In the genomic region with DNA sequence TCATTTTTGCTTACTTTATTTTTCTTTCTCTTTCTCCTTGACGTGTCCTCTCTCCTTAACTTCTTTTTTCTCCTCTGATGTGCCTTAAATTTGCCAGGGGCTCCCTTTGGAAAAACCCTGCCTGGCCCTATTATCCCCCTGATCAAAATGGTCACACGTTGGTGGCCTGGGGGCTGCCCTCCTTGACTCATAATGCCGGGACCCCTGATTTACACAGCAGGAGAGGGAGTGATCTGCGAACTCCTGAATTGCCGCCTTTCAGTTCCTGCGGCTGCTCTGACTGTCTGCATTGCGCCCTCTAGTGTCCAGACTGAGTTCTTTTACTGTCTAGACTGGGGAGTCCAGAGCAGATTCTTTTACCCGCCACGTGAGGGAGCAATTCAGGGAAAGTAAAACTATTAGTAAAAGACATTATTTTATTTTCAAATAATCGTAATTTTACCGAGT, we compare ENCODE assay signal across 8 cellular contexts. TPM values are rescaled to one million over a fixed set of nuclear protein-coding genes. Genes with fewer than 3 reads are reported as not detected.
DNase-seq lines count a peak whose midpoint lies in the region; ATAC-seq and TF ChIP-seq lines count a peak whose summit lies in the region.

No MANE protein-coding gene starts in this region.

- H3K4me1 ChIP-seq in cardiac muscle cell (ENCODE audit: low read depth) = no peaks in the 10 kb centered on the region
- no peaks in the 10 kb centered on the region for H3K4me1 ChIP-seq in psoas muscle
- H3K4me1 ChIP-seq in aorta (ENCODE audit: control insufficient read depth in 1 of 2, insufficient read depth in 2 of 2, low read length in 2 of 2) = no peaks in the 10 kb centered on the region

- peaks cover 13% of the 10 kb centered on the region for H3K9me3 Mint-ChIP-seq in activated naive CD8-positive, alpha-beta T cell treated with anti-CD3 and anti-CD28 coated beads for 36 hours

- H3K27ac ChIP-seq in cardiac muscle cell (no peak overlapping the region), psoas muscle (no peak overlapping the region), aorta (ENCODE audit: low read depth in 1 of 2, low read length in 2 of 2) (no peak overlapping the region)

- ATAC-seq in HG02623 (IDR thresholded peaks at IDR 0.05; ENCODE audit: unreplicated experiment) = peak; percentile 71
- ATAC-seq in psoas muscle = peak in 3 of 4 donors; percentile 59 to 64 (median 61)
- ATAC-seq in aorta (ENCODE audit: low FRiP score) = peak; percentile 87

- H3K36me3 ChIP-seq in cardiac muscle cell (no peaks in the 10 kb centered on the region), psoas muscle (ENCODE audit: insufficient read depth in 1 of 2, low read depth in 1 of 2) (no peaks in the 10 kb centered on the region), aorta (ENCODE audit: control insufficient read depth in 1 of 2, insufficient read depth in 2 of 2, low read length in 1 of 2) (no peaks in the 10 kb centered on the region)

- WGBS in psoas muscle, 3 donors = 1 to 2% (median 2%) methylated on average over 11 of the region's 11 CpGs
- WGBS in aorta, 2 donors = 4% methylated on average over 11 of the region's 11 CpGs

- H3K4me3 Mint-ChIP-seq in activated naive CD8-positive, alpha-beta T cell treated with anti-CD3 and anti-CD28 coated beads for 36 hours = peak overlapping the region; percentile 78

- DNase-seq in NCI-H1092 treated with DMSO at 0.1 percent for 48 hours (lab: John Stamatoyannopoulos, UW) (peak; percentile 94), SKM-1 (lab: John Stamatoyannopoulos, UW; ENCODE audit: unreplicated experiment) (peak; percentile 22), cardiac muscle cell (ENCODE audit: low read depth in 1 of 2, low spot score in 1 of 2) (peak; percentile 90 to 93), psoas muscle (peak; percentile 35 to 61), aorta (peak; percentile 67 to 74)
- peak; percentile 78 for DNase-seq in activated naive CD8-positive, alpha-beta T cell treated with anti-CD3 and anti-CD28 coated beads for 36 hours

- intact Hi-C loops in psoas muscle (cut with DNase I) = no loop called here
- intact Hi-C loops in aorta (cut with DNase I) = no loop called here

- H3K27ac Mint-ChIP-seq in activated naive CD8-positive, alpha-beta T cell treated with anti-CD3 and anti-CD28 coated beads for 36 hours = peak overlapping the region; percentile 96

- H3K4me3 ChIP-seq in cardiac muscle cell (no peak overlapping the region), psoas muscle (peak overlapping the region; percentile 47), aorta (ENCODE audit: low read length in 2 of 2) (no peak overlapping the region)

- no peaks in the 10 kb centered on the region for H3K27me3 Mint-ChIP-seq in activated naive CD8-positive, alpha-beta T cell treated with anti-CD3 and anti-CD28 coated beads for 36 hours

- H3K27me3 ChIP-seq in cardiac muscle cell = peaks cover 27% of the 10 kb centered on the region
- H3K27me3 ChIP-seq in psoas muscle (ENCODE audit: insufficient read depth in 3 of 3, low read length in 2 of 3) = no peaks in the 10 kb centered on the region
- no peaks in the 10 kb centered on the region for H3K27me3 ChIP-seq in aorta (ENCODE audit: control insufficient read depth in 1 of 2, insufficient read depth in 2 of 2, low read length in 1 of 2)

- H3K36me3 Mint-ChIP-seq in activated naive CD8-positive, alpha-beta T cell treated with anti-CD3 and anti-CD28 coated beads for 36 hours = peaks cover 20% of the 10 kb centered on the region

- TF ChIP-seq CTCF in GM12873 (IDR thresholded peaks at IDR 0.05; ENCODE audit: insufficient read depth, low read depth, low read length, missing control alignments) = peak; percentile 86
- peak; percentile 99 for TF ChIP-seq CTCF in cardiac muscle cell (IDR thresholded peaks at IDR 0.05; ENCODE audit: low read depth, low read length)
- TF ChIP-seq CTCF in psoas muscle (IDR thresholded peaks at IDR 0.05) = peak; percentile 75

- H3K4me1 Mint-ChIP-seq in activated naive CD8-positive, alpha-beta T cell treated with anti-CD3 and anti-CD28 coated beads for 36 hours = peaks cover 66% of the 10 kb centered on the region

- H3K9me3 ChIP-seq in cardiac muscle cell (ENCODE audit: low read depth) (no peaks in the 10 kb centered on the region), psoas muscle (no peaks in the 10 kb centered on the region), aorta (ENCODE audit: control insufficient read depth, low read length) (no peaks in the 10 kb centered on the region)

RNA-seq across cellular contexts. Expression of a gene that starts 44.8 kb away (rescaled TPM):
- total RNA-seq in activated naive CD8-positive, alpha-beta T cell treated with anti-CD3 and anti-CD28 coated beads for 36 hours = 1,000 to 10,000 TPM; 1,271 to 1,284 TPM
- total RNA-seq in cardiac muscle cell (not detected in 2 replicates), psoas muscle (1 to 10 TPM in 1 of 4 donors, under 1 TPM in 2, not detected in 1; 0.29 to 1.0 (median 0.83) TPM), aorta (1 to 10 TPM; 1.6 to 3.0 TPM)
- polyA plus RNA-seq in cardiac muscle cell (not detected in 2 replicates), psoas muscle (under 1 TPM; 0.22 to 0.59 (median 0.32) TPM), aorta (1 to 10 TPM in 1 of 2 donors, under 1 TPM in 1; 0.54 to 2.6 TPM)

Comparison
In these comparisons a context has a peak if more than half of its experiments do, and no peak if none do; other contexts are left out.
1. DNase-seq: peak in every context shown above with its lines; median percentile 94 in NCI-H1092 treated with DMSO at 0.1 percent for 48 hours; 92 in cardiac muscle cell; 78 in activated naive CD8-positive, alpha-beta T cell treated with anti-CD3 and anti-CD28 coated beads for 36 hours; 70 in aorta; 48 in psoas muscle; 22 in SKM-1.
2. RNA of a gene that starts 44.8 kb away (total RNA-seq): 1,271 to 1,284 TPM in activated naive CD8-positive, alpha-beta T cell treated with anti-CD3 and anti-CD28 coated beads for 36 hours; 1.6 to 3.0 TPM in aorta, 0.29 to 1.0 TPM in psoas muscle and not detected in cardiac muscle cell; every median in the first group is over 100 times any median in the second.
3. Peak in every context shown above with its lines, with median percentiles within 50 percentile points of each other: CTCF ChIP-seq and ATAC-seq.